15 cellular contexts compared by ENCODE assay signal in genomic region chr1:160657477-160657820, GRCh38.
DNase-seq lines count a peak whose midpoint lies in the region; ATAC-seq and TF ChIP-seq lines count a peak whose summit lies in the region.
"Had no signal": no experiment of that assay in that cellular context is flagged by ENCODE, and none has a peak within 500 bp of the region (broad histone marks: within the 10 kb centered on the region; RNA-seq: fewer than 3 reads in every experiment).

No MANE protein-coding gene starts in this region.

- TF ChIP-seq POLR2A in NB4 (IDR thresholded peaks at IDR 0.05; ENCODE audit: extremely low read depth, insufficient read length), result no peak

- H3K4me3 Mint-ChIP-seq in activated naive CD4-positive, alpha-beta T cell treated with anti-CD3 and anti-CD28 coated beads, Interleukin-2, amount 50 U/mL, for 24 hours, result peak overlapping the region; percentile 75
- peak overlapping the region; percentile 38 for H3K4me3 Mint-ChIP-seq in activated naive CD8-positive, alpha-beta T cell
- no peak overlapping the region for H3K4me3 Mint-ChIP-seq in stimulated activated naive B cell treated with anti-CD40 and anti-IgM and Interleukin-4, amounts not matched to agents 10 μg/mL and 1 μg/mL and 100 μg/mL, for 72 hours
- H3K4me3 Mint-ChIP-seq: natural killer cell had no signal

- H3K27me3 Mint-ChIP-seq in activated naive CD4-positive, alpha-beta T cell treated with anti-CD3 and anti-CD28 coated beads, Interleukin-2, amount 50 U/mL, for 24 hours, result no peaks in the 10 kb centered on the region
- H3K27me3 Mint-ChIP-seq in activated naive CD8-positive, alpha-beta T cell, result no peaks in the 10 kb centered on the region
- H3K27me3 Mint-ChIP-seq in stimulated activated naive B cell treated with anti-CD40 and anti-IgM and Interleukin-4, amounts not matched to agents 10 μg/mL and 1 μg/mL and 100 μg/mL, for 72 hours, result no peaks in the 10 kb centered on the region

- H3K4me3 ChIP-seq in NB4 (ENCODE audit: low read depth, low read length), result peak overlapping the region; percentile 47
- H3K4me3 ChIP-seq: SJSA1 had no signal

- no peaks in the 10 kb centered on the region for H3K9me3 Mint-ChIP-seq in activated naive CD4-positive, alpha-beta T cell treated with anti-CD3 and anti-CD28 coated beads, Interleukin-2, amount 50 U/mL, for 24 hours
- H3K9me3 Mint-ChIP-seq in activated naive CD8-positive, alpha-beta T cell (ENCODE audit: low read depth), result no peaks in the 10 kb centered on the region
- H3K9me3 Mint-ChIP-seq in stimulated activated naive B cell treated with anti-CD40 and anti-IgM and Interleukin-4, amounts not matched to agents 10 μg/mL and 1 μg/mL and 100 μg/mL, for 72 hours, result peaks cover 5 to 6% of the 10 kb centered on the region in 2 donors
- H3K9me3 Mint-ChIP-seq: natural killer cell had no signal

- no peak for TF ChIP-seq CTCF in NB4 (IDR thresholded peaks at IDR 0.05; ENCODE audit: low read depth, low read length)

- H3K27ac Mint-ChIP-seq in activated naive CD4-positive, alpha-beta T cell treated with anti-CD3 and anti-CD28 coated beads, Interleukin-2, amount 50 U/mL, for 24 hours, result peak overlapping the region; percentile 85
- H3K27ac Mint-ChIP-seq in activated naive CD8-positive, alpha-beta T cell, result peak overlapping the region; percentile 76
- H3K27ac Mint-ChIP-seq in stimulated activated naive B cell treated with anti-CD40 and anti-IgM and Interleukin-4, amounts not matched to agents 10 μg/mL and 1 μg/mL and 100 μg/mL, for 72 hours, result peak overlapping the region; percentile 3
- H3K27ac Mint-ChIP-seq: natural killer cell had no signal

- peaks cover 2% of the 10 kb centered on the region for H3K36me3 Mint-ChIP-seq in activated naive CD4-positive, alpha-beta T cell treated with anti-CD3 and anti-CD28 coated beads, Interleukin-2, amount 50 U/mL, for 24 hours
- H3K36me3 Mint-ChIP-seq in activated naive CD8-positive, alpha-beta T cell, result peaks cover 4% of the 10 kb centered on the region
- peaks cover 18 to 58% of the 10 kb centered on the region in 2 donors for H3K36me3 Mint-ChIP-seq in stimulated activated naive B cell treated with anti-CD40 and anti-IgM and Interleukin-4, amounts not matched to agents 10 μg/mL and 1 μg/mL and 100 μg/mL, for 72 hours
- H3K36me3 Mint-ChIP-seq: natural killer cell had no signal

- no peak for DNase-seq in activated naive CD4-positive, alpha-beta T cell (lab: John Stamatoyannopoulos, UW)
- DNase-seq in NB4 (ENCODE audit: low read depth) (peak; percentile 75), NCI-H1694 (lab: John Stamatoyannopoulos, UW) (no peak), NCI-H146 treated with DMSO at 0.1 percent for 48 hours (lab: John Stamatoyannopoulos, UW; ENCODE audit: unreplicated experiment) (no peak)
- DNase-seq in stimulated activated naive B cell treated with anti-CD40 and anti-IgM and Interleukin-4, amounts not matched to agents 10 μg/mL and 1 μg/mL and 100 μg/mL, for 72 hours, result no peak
- DNase-seq: central memory CD4-positive, alpha-beta T cell; DND-41; left cardiac atrium; natural killer cell; NCI-H187 treated with DMSO at 0.1 percent for 48 hours; stimulated activated CD4-positive, alpha-beta T cell treated with anti-CD3 and anti-CD28 coated beads, Interleukin-2, amount 100 ng/mL, for 24 hours had no signal

- ATAC-seq in stimulated activated naive B cell treated with anti-CD40 and anti-IgM and Interleukin-4, amounts not matched to agents 10 μg/mL and 1 μg/mL and 100 μg/mL, for 72 hours (replicated peaks), result no peak
- no peak for ATAC-seq in GM21737 (IDR thresholded peaks at IDR 0.05; ENCODE audit: unreplicated experiment)
- ATAC-seq: left cardiac atrium had no signal

- H3K4me1 Mint-ChIP-seq in activated naive CD4-positive, alpha-beta T cell treated with anti-CD3 and anti-CD28 coated beads, Interleukin-2, amount 50 U/mL, for 24 hours, result peaks cover 82% of the 10 kb centered on the region
- peaks cover 57% of the 10 kb centered on the region for H3K4me1 Mint-ChIP-seq in activated naive CD8-positive, alpha-beta T cell (ENCODE audit: low read depth)
- peaks cover 52 to 70% of the 10 kb centered on the region in 2 donors for H3K4me1 Mint-ChIP-seq in stimulated activated naive B cell treated with anti-CD40 and anti-IgM and Interleukin-4, amounts not matched to agents 10 μg/mL and 1 μg/mL and 100 μg/mL, for 72 hours

Comparison
In these comparisons a context has a peak if more than half of its experiments do, and no peak if none do; other contexts are left out.
1. H3K27ac Mint-ChIP-seq: peak in every context shown above with its lines; median percentile 85 in activated naive CD4-positive, alpha-beta T cell treated with anti-CD3 and anti-CD28 coated beads, Interleukin-2, amount 50 U/mL, for 24 hours; 76 in activated naive CD8-positive, alpha-beta T cell; 3 in stimulated activated naive B cell treated with anti-CD40 and anti-IgM and Interleukin-4, amounts not matched to agents 10 μg/mL and 1 μg/mL and 100 μg/mL, for 72 hours.
2. H3K4me3 Mint-ChIP-seq: peak in activated naive CD4-positive, alpha-beta T cell treated with anti-CD3 and anti-CD28 coated beads, Interleukin-2, amount 50 U/mL, for 24 hours (single experiment) and activated naive CD8-positive, alpha-beta T cell (single experiment); none in stimulated activated naive B cell treated with anti-CD40 and anti-IgM and Interleukin-4, amounts not matched to agents 10 μg/mL and 1 μg/mL and 100 μg/mL, for 72 hours (0 of 2).